ENCODE assay signal across 8 cellular contexts in genomic region chr11:124114942-124115781, GRCh38. TPM values are rescaled to one million over a fixed set of nuclear protein-coding genes. Genes with fewer than 3 reads are reported as not detected.
DNase-seq lines count a peak whose midpoint lies in the region; ATAC-seq and TF ChIP-seq lines count a peak whose summit lies in the region.

A gene with protein sequence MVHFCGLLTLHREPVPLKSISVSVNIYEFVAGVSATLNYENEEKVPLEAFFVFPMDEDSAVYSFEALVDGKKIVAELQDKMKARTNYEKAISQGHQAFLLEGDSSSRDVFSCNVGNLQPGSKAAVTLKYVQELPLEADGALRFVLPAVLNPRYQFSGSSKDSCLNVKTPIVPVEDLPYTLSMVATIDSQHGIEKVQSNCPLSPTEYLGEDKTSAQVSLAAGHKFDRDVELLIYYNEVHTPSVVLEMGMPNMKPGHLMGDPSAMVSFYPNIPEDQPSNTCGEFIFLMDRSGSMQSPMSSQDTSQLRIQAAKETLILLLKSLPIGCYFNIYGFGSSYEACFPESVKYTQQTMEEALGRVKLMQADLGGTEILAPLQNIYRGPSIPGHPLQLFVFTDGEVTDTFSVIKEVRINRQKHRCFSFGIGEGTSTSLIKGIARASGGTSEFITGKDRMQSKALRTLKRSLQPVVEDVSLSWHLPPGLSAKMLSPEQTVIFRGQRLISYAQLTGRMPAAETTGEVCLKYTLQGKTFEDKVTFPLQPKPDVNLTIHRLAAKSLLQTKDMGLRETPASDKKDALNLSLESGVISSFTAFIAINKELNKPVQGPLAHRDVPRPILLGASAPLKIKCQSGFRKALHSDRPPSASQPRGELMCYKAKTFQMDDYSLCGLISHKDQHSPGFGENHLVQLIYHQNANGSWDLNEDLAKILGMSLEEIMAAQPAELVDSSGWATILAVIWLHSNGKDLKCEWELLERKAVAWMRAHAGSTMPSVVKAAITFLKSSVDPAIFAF (plus strand): TSS chr11:124115450. CDS start chr11:124117512, 2,062 bp downstream.

- H3K4me3 Mint-ChIP-seq in activated CD4-positive, alpha-beta memory T cell treated with anti-CD3 and anti-CD28 coated beads for 36 hours = peak within 1 kb of the TSS; percentile 85

- no peak within 1 kb of the TSS for H3K27ac ChIP-seq in ectodermal cell (ENCODE audit: insufficient read depth, low read depth, low read length, poor library complexity, severe bottlenecking)

- H3K9me3 Mint-ChIP-seq in activated CD4-positive, alpha-beta memory T cell treated with anti-CD3 and anti-CD28 coated beads for 36 hours = no peaks in the 10 kb centered on the region

- no peaks in the 10 kb centered on the region for H3K9me3 ChIP-seq in ectodermal cell (ENCODE audit: control insufficient read depth, low read length)

- H3K36me3 ChIP-seq in ectodermal cell (ENCODE audit: control insufficient read depth, insufficient read depth, low read length) = peaks cover 3% of the 10 kb centered on the region

- no peaks in the 10 kb centered on the region for H3K27me3 ChIP-seq in ectodermal cell (ENCODE audit: control insufficient read depth, insufficient read depth, low read length, poor library complexity, severe bottlenecking)

- H3K27me3 Mint-ChIP-seq in activated CD4-positive, alpha-beta memory T cell treated with anti-CD3 and anti-CD28 coated beads for 36 hours = peaks cover 2% of the 10 kb centered on the region

- peak; percentile 99 for ATAC-seq in GM18858 (IDR thresholded peaks at IDR 0.05; ENCODE audit: unreplicated experiment)
- peak; percentile 100 for ATAC-seq in HG03064 (IDR thresholded peaks at IDR 0.05; ENCODE audit: low read depth, unreplicated experiment)

- peaks cover 12% of the 10 kb centered on the region for H3K36me3 Mint-ChIP-seq in activated CD4-positive, alpha-beta memory T cell treated with anti-CD3 and anti-CD28 coated beads for 36 hours

- TF ChIP-seq POLR2A in lower leg skin (IDR thresholded peaks at IDR 0.05) = no peak

- intact Hi-C loops in activated CD4-positive, alpha-beta memory T cell treated with anti-CD3 and anti-CD28 coated beads for 36 hours (cut with micrococcal nuclease) = loop anchor here (1.0 to 5.0 kb wide), 2 partner anchors 44 to 373 kb away; partner anchors contain the start of gene ZNF202
- intact Hi-C loops in lower leg skin (cut with DNase I; ENCODE audit: low total_unique reads) = no loop called here

- DNase-seq in AG04449 (ENCODE audit: low read depth, low spot score) (peak; percentile 44), NCI-H460 (ENCODE audit: extremely low read depth, low read depth) (peak; percentile 75), lower leg skin (ENCODE audit: low spot score in 2 of 2) (peak; percentile 83 to 94)
- DNase-seq in activated CD4-positive, alpha-beta memory T cell treated with anti-CD3 and anti-CD28 coated beads for 36 hours = peak; percentile 89
- peak; percentile 53 to 75 for DNase-seq in stimulated activated CD4-positive, alpha-beta T cell treated with anti-CD3 and anti-CD28 coated beads, Interleukin-4, amount 100 ng/mL, for 48 hours (ENCODE audit: low read depth in 2 of 2)

- peaks cover 15% of the 10 kb centered on the region for H3K4me1 Mint-ChIP-seq in activated CD4-positive, alpha-beta memory T cell treated with anti-CD3 and anti-CD28 coated beads for 36 hours (ENCODE audit: low read depth)

- H3K4me1 ChIP-seq in ectodermal cell (ENCODE audit: control insufficient read depth, insufficient read depth, low read length) = peaks cover 3% of the 10 kb centered on the region

- 7 to 8% methylated on average over 15 of the region's 16 CpGs for WGBS in ectodermal cell, 2 experiments
- 3% methylated on average over 16 of the region's 16 CpGs for WGBS in lower leg skin, 2 donors

- peak within 1 kb of the TSS; percentile 71 for H3K4me3 ChIP-seq in AG04449 (ENCODE audit: low read depth, low read length)
- peak within 1 kb of the TSS; percentile 44 for H3K4me3 ChIP-seq in ectodermal cell (ENCODE audit: insufficient read depth, low read depth, low read length)
- peak within 1 kb of the TSS; percentile 40 for H3K4me3 ChIP-seq in lower leg skin (ENCODE audit: low read depth, poor library complexity, severe bottlenecking)

- H3K27ac Mint-ChIP-seq in activated CD4-positive, alpha-beta memory T cell treated with anti-CD3 and anti-CD28 coated beads for 36 hours = peak within 1 kb of the TSS; percentile 76

- TF ChIP-seq CTCF in AG04449 (IDR thresholded peaks at IDR 0.05; ENCODE audit: insufficient read depth, low read length, missing control alignments) (no peak), lower leg skin (IDR thresholded peaks at IDR 0.05) (no peak)

- CTCF ChIA-PET in AG04449 (lab: Yijun Ruan, JAX) = interaction anchor here (0.7 to 1.8 kb wide), 4 partner anchors 9 to 79 kb away, joined by 4 to 8 read pairs (median 4); no protein-coding TSS in a partner anchor
- CTCF ChIA-PET in activated CD4-positive, alpha-beta memory T cell treated with anti-CD3 and anti-CD28 coated beads for 36 hours (lab: Charles Lee) = interaction anchor here (1.4 to 1.9 kb wide), 2 partner anchors 44 to 79 kb away, joined by 4 to 9 read pairs; no protein-coding TSS in a partner anchor

- POLR2A ChIA-PET in AG04449 (lab: Yijun Ruan, JAX) = no interaction called here
- POLR2A ChIA-PET in activated CD4-positive, alpha-beta memory T cell treated with anti-CD3 and anti-CD28 coated beads for 36 hours (lab: Charles Lee) = no interaction called here

RNA-seq across cellular contexts. Expression of the gene that starts here (rescaled TPM):
- 15.8 and 16.4 TPM in 2 replicates for total RNA-seq in NCI-H460 (2014; rRNA removed; shearing (Covaris generic))
- 11.7 and 17.4 TPM in 2 replicates for polyA plus RNA-seq in NCI-H460 (2014; cell fraction: nucleus; rRNA removed)
- total RNA-seq in activated CD4-positive, alpha-beta memory T cell treated with anti-CD3 and anti-CD28 coated beads for 36 hours = 1 to 10 TPM; 6.9 to 7.5 TPM
- 18.0 TPM for polyA plus RNA-seq in ectodermal cell (2013, experiment 1 of 4)
- polyA plus RNA-seq in ectodermal cell (2013, experiment 2 of 4) = 18.4 TPM
- polyA plus RNA-seq in ectodermal cell (2013, experiment 3 of 4) = 15.3 TPM
- 15.3 TPM for polyA plus RNA-seq in ectodermal cell (2013, experiment 4 of 4)
- total RNA-seq in lower leg skin = 10 to 100 TPM; 16.4 to 27.4 (median 24.0) TPM
